23 cellular contexts compared by ENCODE assay signal in genomic region chr1:115194571-115194970, GRCh38.
DNase-seq lines count a peak whose midpoint lies in the region; ATAC-seq and TF ChIP-seq lines count a peak whose summit lies in the region.
"Had no signal": no experiment of that assay in that cellular context is flagged by ENCODE, and none has a peak within 500 bp of the region (broad histone marks: within the 10 kb centered on the region; RNA-seq: fewer than 3 reads in every experiment).

No MANE protein-coding gene starts in this region.

- intact Hi-C loops in gastrocnemius medialis (cut with DNase I; ENCODE audit: low total_unique reads): no loop called here

- DNase-seq in ELF-1 (ENCODE audit: low read depth, low spot score): peak; percentile 87
- DNase-seq in LNCaP clone FGC (ENCODE audit: low read depth): peak; percentile 10
- peak; percentile 41 for DNase-seq in fibroblast of peridontal ligament (ENCODE audit: extremely low read depth)
- no peak for DNase-seq in gastrocnemius medialis
- DNase-seq in GM13976 (ENCODE audit: low spot score): no peak
- no peak for DNase-seq in T-helper 9 cell
- DNase-seq in SKM-1 (lab: John Stamatoyannopoulos, UW; ENCODE audit: unreplicated experiment): no peak
- DNase-seq: C1 segment of cervical spinal cord; Caco-2; CD4-positive, alpha-beta memory T cell; GDM1; KBM-7; MM.1S; NCI-H2029; NCI-H446; NCI-H526; NCI-H82; NK-92 treated with Interleukin-12 subunit alpha and Interleukin-12 subunit beta, amount 100 ng/mL, for 24 hours; Right ventricle myocardium superior; RPMI8226 had no signal

- no peak for TF ChIP-seq CTCF in LNCaP clone FGC (IDR thresholded peaks at IDR 0.05; ENCODE audit: control insufficient read depth, extremely low read depth, insufficient read depth)
- TF ChIP-seq CTCF in gastrocnemius medialis (IDR thresholded peaks at IDR 0.05 in 4 of 5, conservative IDR thresholded peaks at IDR 0.05 in 1 of 5): no peak
- TF ChIP-seq CTCF in GM13976 (IDR thresholded peaks at IDR 0.05; ENCODE audit: borderline replicate concordance, control extremely low read depth, extremely low read depth, insufficient read depth, missing control alignments): no peak

- H3K36me3 ChIP-seq in gastrocnemius medialis: no peaks in the 10 kb centered on the region

- ATAC-seq in gastrocnemius medialis: no peak
- ATAC-seq: A549, GM12878 had no signal

- in situ Hi-C loops in gastrocnemius medialis (cut with MboI; ENCODE audit: low sequenced_read_pairs in 4 of 4): loop anchor here in 2 of 4 donors (25.0 kb wide), 1 partner anchor 568 kb away; the partner anchor contains the start of gene CASQ2 (in 2 of the 2)
- in situ Hi-C loops in GM13976 (cut with MboI; ENCODE audit: low sequenced_read_pairs, unreplicated experiment): no loop called here

- no peak for TF ChIP-seq POLR2A in gastrocnemius medialis (IDR thresholded peaks at IDR 0.05)

- H3K9me3 ChIP-seq in gastrocnemius medialis: no peaks in the 10 kb centered on the region
- H3K9me3 ChIP-seq: A549, Caco-2 had no signal

- peaks cover 16 to 67% of the 10 kb centered on the region in 2 donors for H3K4me1 ChIP-seq in gastrocnemius medialis
- H3K4me1 ChIP-seq: Caco-2 had no signal

- H3K4me3 ChIP-seq in LNCaP clone FGC (ENCODE audit: low read depth, low read length) (no peak overlapping the region), gastrocnemius medialis (no peak overlapping the region)
- H3K4me3 ChIP-seq: A549, GM12878, SK-N-MC had no signal

- H3K27me3 ChIP-seq in gastrocnemius medialis: no peaks in the 10 kb centered on the region

- peak overlapping the region in 3 of 4 donors; percentile 25 to 57 (median 26) for H3K27ac ChIP-seq in gastrocnemius medialis
- H3K27ac ChIP-seq: SK-N-MC had no signal

Comparison
In these comparisons a context has a peak if more than half of its experiments do, and no peak if none do; other contexts are left out.
1. DNase-seq: peak in ELF-1 (single experiment), LNCaP clone FGC (single experiment) and fibroblast of peridontal ligament (single experiment); none in gastrocnemius medialis (0 of 2), GM13976 (single experiment), T-helper 9 cell (single experiment) and SKM-1 (single experiment).